Comparison of ENCODE assay signal across 1 cellular context in the genomic region with DNA sequence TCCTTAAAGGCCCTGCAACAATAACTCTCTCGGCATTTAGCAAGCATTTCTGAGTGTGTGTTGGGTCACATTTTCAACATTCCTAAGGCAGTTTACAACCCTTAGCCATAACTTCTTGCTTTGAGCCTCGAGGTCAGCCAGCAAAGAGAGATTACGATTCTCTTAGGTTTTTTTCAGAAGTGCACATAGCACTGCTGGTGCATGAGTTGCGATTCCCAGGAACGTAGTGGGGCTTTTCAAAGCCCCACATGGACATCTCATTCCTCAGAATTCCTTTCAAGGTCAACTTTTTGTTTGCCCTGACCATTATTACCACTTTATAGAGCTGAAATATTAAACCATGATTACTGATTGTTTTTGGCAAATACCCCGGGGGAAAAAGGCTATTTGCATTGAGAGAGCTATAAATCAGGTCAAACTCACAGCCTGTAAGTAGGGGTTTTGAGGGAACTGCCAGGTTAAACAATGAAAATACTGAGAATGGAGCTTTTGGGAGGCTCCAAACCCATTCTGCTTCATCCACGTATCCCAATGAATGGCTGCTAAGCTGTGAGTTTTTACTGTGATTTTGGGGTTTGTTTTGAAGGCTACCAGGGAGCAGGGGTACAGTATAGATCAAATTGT.
TF ChIP-seq lines count a peak whose summit lies in the region.

No MANE protein-coding gene starts in this region.

TF ChIP-seq in WTC11, 78 proteins besides CTCF, POLR2A, EP300 and RAD21 (continued from another document):
- TF ChIP-seq, protein P1, sequence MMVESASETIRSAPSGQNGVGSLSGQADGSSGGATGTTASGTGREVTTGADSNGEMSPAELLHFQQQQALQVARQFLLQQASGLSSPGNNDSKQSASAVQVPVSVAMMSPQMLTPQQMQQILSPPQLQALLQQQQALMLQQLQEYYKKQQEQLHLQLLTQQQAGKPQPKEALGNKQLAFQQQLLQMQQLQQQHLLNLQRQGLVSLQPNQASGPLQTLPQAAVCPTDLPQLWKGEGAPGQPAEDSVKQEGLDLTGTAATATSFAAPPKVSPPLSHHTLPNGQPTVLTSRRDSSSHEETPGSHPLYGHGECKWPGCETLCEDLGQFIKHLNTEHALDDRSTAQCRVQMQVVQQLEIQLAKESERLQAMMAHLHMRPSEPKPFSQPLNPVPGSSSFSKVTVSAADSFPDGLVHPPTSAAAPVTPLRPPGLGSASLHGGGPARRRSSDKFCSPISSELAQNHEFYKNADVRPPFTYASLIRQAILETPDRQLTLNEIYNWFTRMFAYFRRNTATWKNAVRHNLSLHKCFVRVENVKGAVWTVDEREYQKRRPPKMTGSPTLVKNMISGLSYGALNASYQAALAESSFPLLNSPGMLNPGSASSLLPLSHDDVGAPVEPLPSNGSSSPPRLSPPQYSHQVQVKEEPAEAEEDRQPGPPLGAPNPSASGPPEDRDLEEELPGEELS (CRISPR knock-in tag; IDR thresholded peaks at IDR 0.05): no peak
- no peak for TF ChIP-seq CREB1 (CRISPR knock-in tag; IDR thresholded peaks at IDR 0.05)
- TF ChIP-seq MYBL2 (CRISPR knock-in tag; IDR thresholded peaks at IDR 0.05): no peak
- no peak for TF ChIP-seq SOX15 (CRISPR knock-in tag; IDR thresholded peaks at IDR 0.05)
- TF ChIP-seq SMAD4 (CRISPR knock-in tag; IDR thresholded peaks at IDR 0.05): no peak
